Comparison of ENCODE assay signal across 8 cellular contexts in the genomic region with DNA sequence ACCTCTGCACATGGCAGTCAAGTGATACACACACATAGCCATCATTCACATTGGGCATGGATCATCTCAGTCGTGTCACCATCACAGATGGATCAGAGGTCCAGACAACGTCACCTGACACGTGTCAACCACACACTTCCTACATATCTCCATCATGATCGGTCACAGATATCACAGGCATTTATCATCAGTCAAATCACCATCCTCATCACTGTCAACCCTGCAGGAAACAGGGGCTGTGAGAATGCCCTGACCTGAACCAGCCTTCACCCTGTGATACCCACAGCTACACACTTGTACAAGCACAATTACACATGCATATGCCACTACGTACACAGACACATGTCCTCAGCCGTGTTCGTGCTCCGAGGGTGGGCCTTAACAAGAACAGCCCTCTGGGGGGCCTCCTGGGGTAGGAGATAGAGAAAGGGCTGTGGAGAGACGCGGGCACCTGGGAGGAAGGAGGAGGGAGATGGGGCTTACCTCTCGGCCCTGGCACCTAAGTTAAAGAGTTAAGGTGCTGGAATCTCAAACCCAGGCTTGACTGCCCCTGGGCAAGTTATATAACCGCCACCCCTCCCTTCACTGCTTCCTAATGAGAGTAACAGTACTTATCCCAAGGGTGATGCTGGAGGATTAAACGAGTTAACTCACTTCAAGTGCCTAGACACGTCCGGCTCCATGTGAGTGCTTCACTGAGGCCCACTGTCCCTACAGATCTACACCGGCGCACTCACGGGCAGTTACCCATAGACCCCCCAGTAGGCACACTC. TPM values are rescaled to one million over a fixed set of nuclear protein-coding genes. Genes with fewer than 3 reads are reported as not detected.
DNase-seq lines count a peak whose midpoint lies in the region; ATAC-seq and TF ChIP-seq lines count a peak whose summit lies in the region.

No MANE protein-coding gene starts in this region.

- peak overlapping the region; percentile 91 for H3K27ac Mint-ChIP-seq in T-helper 1 cell treated with Interleukin-12 subunit alpha and Interleukin-12 subunit beta and Interleukin-4 antibody, amounts not matched to agents 30 μg/mL and 1 μg/mL, for 36 hours
- H3K27ac Mint-ChIP-seq in endothelial cell (ENCODE audit: unreplicated experiment) (peak overlapping the region; percentile 78), neural crest cell (ENCODE audit: unreplicated experiment) (peak overlapping the region; percentile 94)

- H3K4me1 Mint-ChIP-seq in T-helper 1 cell treated with Interleukin-12 subunit alpha and Interleukin-12 subunit beta and Interleukin-4 antibody, amounts not matched to agents 30 μg/mL and 1 μg/mL, for 36 hours (ENCODE audit: low read depth): peaks cover 29% of the 10 kb centered on the region
- H3K4me1 Mint-ChIP-seq in endothelial cell (ENCODE audit: unreplicated experiment) (peaks cover 28% of the 10 kb centered on the region), neural crest cell (peaks cover 38% of the 10 kb centered on the region)

- H3K36me3 Mint-ChIP-seq in T-helper 1 cell treated with Interleukin-12 subunit alpha and Interleukin-12 subunit beta and Interleukin-4 antibody, amounts not matched to agents 30 μg/mL and 1 μg/mL, for 36 hours (ENCODE audit: low read depth): peaks cover 2% of the 10 kb centered on the region
- peaks cover 19% of the 10 kb centered on the region for H3K36me3 Mint-ChIP-seq in endothelial cell (ENCODE audit: low read depth, unreplicated experiment)
- H3K36me3 Mint-ChIP-seq in neural crest cell (ENCODE audit: low read depth): no peaks in the 10 kb centered on the region

- TF ChIP-seq CTCF in endothelial cell (IDR thresholded peaks at IDR 0.05; ENCODE audit: unreplicated experiment) (no peak), neural crest cell (conservative IDR thresholded peaks at IDR 0.05) (no peak)

- DNase-seq in Right ventricle myocardium superior (no peak), left ventricle myocardium superior (no peak), endothelial cell (ENCODE audit: low spot score) (no peak), neural crest cell (ENCODE audit: low read depth, low spot score) (no peak)

- H3K9me3 Mint-ChIP-seq in T-helper 1 cell treated with Interleukin-12 subunit alpha and Interleukin-12 subunit beta and Interleukin-4 antibody, amounts not matched to agents 30 μg/mL and 1 μg/mL, for 36 hours: no peaks in the 10 kb centered on the region
- H3K9me3 Mint-ChIP-seq in endothelial cell (ENCODE audit: unreplicated experiment): no peaks in the 10 kb centered on the region
- no peaks in the 10 kb centered on the region for H3K9me3 Mint-ChIP-seq in neural crest cell

- peak; percentile 1 for ATAC-seq in Right ventricle myocardium superior (ENCODE audit: poor library complexity)
- no peak for ATAC-seq in left ventricle myocardium superior
- ATAC-seq in HG03378 (IDR thresholded peaks at IDR 0.05; ENCODE audit: unreplicated experiment): no peak
- no peak for ATAC-seq in HG03095 (IDR thresholded peaks at IDR 0.05; ENCODE audit: unreplicated experiment)
- ATAC-seq in GM21529 (IDR thresholded peaks at IDR 0.05; ENCODE audit: unreplicated experiment): no peak

- no peaks in the 10 kb centered on the region for H3K27me3 Mint-ChIP-seq in T-helper 1 cell treated with Interleukin-12 subunit alpha and Interleukin-12 subunit beta and Interleukin-4 antibody, amounts not matched to agents 30 μg/mL and 1 μg/mL, for 36 hours (ENCODE audit: low read depth)
- H3K27me3 Mint-ChIP-seq in endothelial cell (ENCODE audit: unreplicated experiment) (peaks cover 28% of the 10 kb centered on the region), neural crest cell (ENCODE audit: low read depth) (no peaks in the 10 kb centered on the region)

- intact Hi-C loops in Right ventricle myocardium superior (cut with DNase I) (no loop called here), left ventricle myocardium superior (cut with micrococcal nuclease) (no loop called here)

- H3K4me3 Mint-ChIP-seq in T-helper 1 cell treated with Interleukin-12 subunit alpha and Interleukin-12 subunit beta and Interleukin-4 antibody, amounts not matched to agents 30 μg/mL and 1 μg/mL, for 36 hours: peak overlapping the region; percentile 95
- H3K4me3 Mint-ChIP-seq in endothelial cell (ENCODE audit: unreplicated experiment): peak overlapping the region; percentile 99
- H3K4me3 Mint-ChIP-seq in neural crest cell: peak overlapping the region; percentile 97

RNA-seq across cellular contexts. Expression of a gene that starts 1.1 kb away (rescaled TPM):
- total RNA-seq in Right ventricle myocardium superior: 84.3 TPM
- 95.5 TPM for total RNA-seq in left ventricle myocardium superior
- 44.2 TPM for total RNA-seq in endothelial cell (ENCODE audit: unreplicated experiment)
- total RNA-seq in neural crest cell: 36.0 and 36.8 TPM in 2 replicates

RNA-seq across cellular contexts. Expression of a gene that starts 12.9 kb away (rescaled TPM):
- not detected for total RNA-seq in Right ventricle myocardium superior
- not detected for total RNA-seq in left ventricle myocardium superior
- not detected for total RNA-seq in endothelial cell (ENCODE audit: unreplicated experiment)
- total RNA-seq in neural crest cell: not detected in 2 replicates

RNA-seq across cellular contexts. Expression of a gene that starts 23.4 kb away (rescaled TPM):
- total RNA-seq in Right ventricle myocardium superior (21.4 TPM), left ventricle myocardium superior (21.9 TPM), endothelial cell (ENCODE audit: unreplicated experiment) (17.0 TPM), neural crest cell (16.6 and 17.6 TPM in 2 replicates)

RNA-seq across cellular contexts. Expression of a gene that starts 30.7 kb away (rescaled TPM):
- total RNA-seq in Right ventricle myocardium superior (59.0 TPM), left ventricle myocardium superior (54.1 TPM), endothelial cell (ENCODE audit: unreplicated experiment) (15.3 TPM), neural crest cell (22.4 and 22.5 TPM in 2 replicates)

RNA-seq across cellular contexts. Expression of a gene that starts 31.9 kb away (rescaled TPM):
- total RNA-seq in Right ventricle myocardium superior: 1.1 TPM
- 2.2 TPM for total RNA-seq in left ventricle myocardium superior
- 1.0 TPM for total RNA-seq in endothelial cell (ENCODE audit: unreplicated experiment)
- total RNA-seq in neural crest cell: not detected in 2 replicates
